ENCODE assay signal across 1 cellular context in the genomic region with DNA sequence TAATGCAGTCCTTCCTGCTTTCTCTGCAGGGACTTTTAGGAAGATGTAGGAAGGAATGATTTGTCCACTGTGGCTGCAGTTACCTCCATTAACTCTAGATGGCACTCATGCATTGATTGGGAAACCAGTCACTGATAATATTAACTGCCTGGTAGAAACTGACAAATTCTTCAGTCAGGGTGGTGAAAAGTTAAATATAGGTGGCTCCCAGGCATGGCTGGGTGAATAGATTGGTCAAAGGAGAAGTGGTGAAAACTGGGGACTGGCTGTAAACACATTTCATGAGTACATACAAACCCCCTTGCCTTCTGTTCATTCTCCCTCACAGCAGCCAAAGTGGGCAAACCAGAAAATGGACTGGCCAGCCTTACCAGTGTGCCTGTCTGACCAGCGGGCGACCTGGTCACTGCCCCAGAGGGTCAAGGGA.
A peak's percentile ranks its signal among the peaks of the same experiment; 100 is the strongest.
TF ChIP-seq lines count a peak whose summit lies in the region.

No MANE protein-coding gene starts in this region.

TF ChIP-seq in HepG2, 621 proteins besides CTCF, POLR2A, EP300 and RAD21 (continued from another document):
- TF ChIP-seq, protein P1, sequence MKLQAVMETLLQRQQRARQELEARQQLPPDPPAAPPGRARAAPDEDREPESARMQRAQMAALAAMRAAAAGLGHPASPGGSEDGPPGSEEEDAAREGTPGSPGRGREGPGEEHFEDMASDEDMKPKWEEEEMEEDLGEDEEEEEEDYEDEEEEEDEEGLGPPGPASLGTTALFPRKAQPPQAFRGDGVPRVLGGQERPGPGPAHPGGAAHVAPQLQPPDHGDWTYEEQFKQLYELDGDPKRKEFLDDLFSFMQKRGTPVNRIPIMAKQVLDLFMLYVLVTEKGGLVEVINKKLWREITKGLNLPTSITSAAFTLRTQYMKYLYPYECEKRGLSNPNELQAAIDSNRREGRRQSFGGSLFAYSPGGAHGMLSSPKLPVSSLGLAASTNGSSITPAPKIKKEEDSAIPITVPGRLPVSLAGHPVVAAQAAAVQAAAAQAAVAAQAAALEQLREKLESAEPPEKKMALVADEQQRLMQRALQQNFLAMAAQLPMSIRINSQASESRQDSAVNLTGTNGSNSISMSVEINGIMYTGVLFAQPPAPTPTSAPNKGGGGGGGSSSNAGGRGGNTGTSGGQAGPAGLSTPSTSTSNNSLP (IDR thresholded peaks at IDR 0.05; ENCODE audit: low read depth, low read length): peak; percentile 34; the same call in 1 of the 2 replicates
- no peak for TF ChIP-seq MLLT10 (CRISPR knock-in tag; IDR thresholded peaks at IDR 0.05)
- no peak for TF ChIP-seq KLF6 (CRISPR knock-in tag; IDR thresholded peaks at IDR 0.05)
- no peak for TF ChIP-seq ZMYM3 (CRISPR knock-in tag; IDR thresholded peaks at IDR 0.05)
- TF ChIP-seq MEIS2 (CRISPR knock-in tag; IDR thresholded peaks at IDR 0.05): no peak
- TF ChIP-seq ZNF703 (CRISPR knock-in tag; IDR thresholded peaks at IDR 0.05; ENCODE audit: borderline replicate concordance): no peak
- TF ChIP-seq MIXL1 (CRISPR knock-in tag; IDR thresholded peaks at IDR 0.05): 0 out of 2 replicates have a peak, but pooled peaks have one; percentile 25
- TF ChIP-seq ZNF24 (IDR thresholded peaks at IDR 0.05): 0 out of 2 replicates have a peak, but pooled peaks have one; percentile 33
- TF ChIP-seq SMC3 (IDR thresholded peaks at IDR 0.05; ENCODE audit: low read length): peak; percentile 83
- TF ChIP-seq, protein P2, sequence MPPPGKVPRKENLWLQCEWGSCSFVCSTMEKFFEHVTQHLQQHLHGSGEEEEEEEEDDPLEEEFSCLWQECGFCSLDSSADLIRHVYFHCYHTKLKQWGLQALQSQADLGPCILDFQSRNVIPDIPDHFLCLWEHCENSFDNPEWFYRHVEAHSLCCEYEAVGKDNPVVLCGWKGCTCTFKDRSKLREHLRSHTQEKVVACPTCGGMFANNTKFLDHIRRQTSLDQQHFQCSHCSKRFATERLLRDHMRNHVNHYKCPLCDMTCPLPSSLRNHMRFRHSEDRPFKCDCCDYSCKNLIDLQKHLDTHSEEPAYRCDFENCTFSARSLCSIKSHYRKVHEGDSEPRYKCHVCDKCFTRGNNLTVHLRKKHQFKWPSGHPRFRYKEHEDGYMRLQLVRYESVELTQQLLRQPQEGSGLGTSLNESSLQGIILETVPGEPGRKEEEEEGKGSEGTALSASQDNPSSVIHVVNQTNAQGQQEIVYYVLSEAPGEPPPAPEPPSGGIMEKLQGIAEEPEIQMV (CRISPR knock-in tag; IDR thresholded peaks at IDR 0.05; ENCODE audit: low read depth): no peak
